Comparison of ENCODE assay signal across 8 cellular contexts in genomic region chr16:31873556-31874353, GRCh38. TPM values are rescaled to one million over a fixed set of nuclear protein-coding genes. Genes with fewer than 3 reads are reported as not detected.
DNase-seq lines count a peak whose midpoint lies in the region; ATAC-seq, FAIRE-seq and TF ChIP-seq lines count a peak whose summit lies in the region.

ZNF267 (plus strand) TSS chr16:31873807; CDS start chr16:31873967, 160 bp downstream.

- peaks cover 83% of the 10 kb centered on the region for H3K4me1 Mint-ChIP-seq in activated B cell treated with CpG ODN at 0.5 μM for 24 hours

- no peaks in the 10 kb centered on the region for H3K9me3 Mint-ChIP-seq in activated B cell treated with CpG ODN at 0.5 μM for 24 hours

- peak within 1 kb of the TSS; percentile 91 for H3K4me2 ChIP-seq in A549

- H3K4me3 ChIP-seq in A549 = peak within 1 kb of the TSS; percentile 97
- peak within 1 kb of the TSS; percentile 95 to 96 for H3K4me3 ChIP-seq in cardiac fibroblast (replicated peaks in 1 of 2; ENCODE audit: low read depth in 2 of 2, low read length in 2 of 2)

- TF ChIP-seq CTCF in A549 (IDR thresholded peaks at IDR 0.05) (no peak), activated B cell treated with CpG ODN at 0.5 μM for 24 hours (IDR thresholded peaks at IDR 0.05) (no peak), cardiac fibroblast (IDR thresholded peaks at IDR 0.05; ENCODE audit: low read depth, low read length) (no peak)

- CTCF ChIA-PET in A549 (lab: Yijun Ruan, JAX) = interaction anchor here (1.2 to 1.5 kb wide), 2 partner anchors 415 to 430 kb away, joined by 3 to 7 read pairs; partner anchors contain the start of gene ARMC5
- CTCF ChIA-PET in activated B cell treated with CpG ODN at 0.5 μM for 24 hours (lab: Charles Lee) = interaction anchor here (0.8 to 1.0 kb wide), 3 partner anchors 11 to 415 kb away, joined by 3 to 5 read pairs (median 4); no protein-coding TSS in a partner anchor

- 1% methylated on average over 44 of the region's 57 CpGs for WGBS in A549 (ENCODE audit: missing lambda C conversion rate)

- no peak for FAIRE-seq in A549 (lab: Jason Lieb, UNC)

- H3K9me3 ChIP-seq in A549 = peaks cover 25% of the 10 kb centered on the region

- peak; percentile 91 to 96 for ATAC-seq in A549
- ATAC-seq in GM18861 (IDR thresholded peaks at IDR 0.05; ENCODE audit: unreplicated experiment) = peak; percentile 28
- ATAC-seq in HG03097 (IDR thresholded peaks at IDR 0.05; ENCODE audit: low FRiP score, unreplicated experiment) = peak; percentile 46
- peak; percentile 69 for ATAC-seq in activated B cell treated with CpG ODN at 0.5 μM for 24 hours (ENCODE audit: low read depth)

- H3K36me3 Mint-ChIP-seq in activated B cell treated with CpG ODN at 0.5 μM for 24 hours (ENCODE audit: low read depth) = peaks cover 44% of the 10 kb centered on the region

- peak within 1 kb of the TSS; percentile 95 to 99 for H3K27ac ChIP-seq in A549

- peak within 1 kb of the TSS; percentile 83 for H3K4me3 Mint-ChIP-seq in activated B cell treated with CpG ODN at 0.5 μM for 24 hours

- no peaks in the 10 kb centered on the region for H3K27me3 Mint-ChIP-seq in activated B cell treated with CpG ODN at 0.5 μM for 24 hours

- TF ChIP-seq EP300 in A549 (IDR thresholded peaks at IDR 0.05) = no peak

- intact Hi-C loops in activated B cell treated with CpG ODN at 0.5 μM for 24 hours (cut with micrococcal nuclease) = loop anchor here (1.0 to 10.0 kb wide), 5 partner anchors 160 to 919 kb away; partner anchors contain the start of genes ARMC5 and SETD1A

- DNase-seq in A549 (ENCODE audit: low read depth in 1 of 2, low spot score in 1 of 2) (peak; percentile 88 to 91), NCI-H2227 (lab: John Stamatoyannopoulos, UW; ENCODE audit: unreplicated experiment) (peak; percentile 95), activated B cell treated with CpG ODN at 0.5 μM for 24 hours (peak; percentile 79), cardiac fibroblast (ENCODE audit: low read depth in 2 of 2) (peak; percentile 92 to 94), iris pigment epithelial cell (ENCODE audit: low read depth) (peak; percentile 87)
- DNase-seq in stimulated activated CD4-positive, alpha-beta T cell treated with anti-CD3 and anti-CD28 coated beads, Interleukin-12 subunit alpha, Interleukin-12 subunit beta, amount 100 ng/mL, for 4 hours = peak; percentile 86

- peaks cover 7% of the 10 kb centered on the region; the same call in 2 of the 3 replicates for H3K4me1 ChIP-seq in A549

- peak; percentile 71 for TF ChIP-seq POLR2A in A549 (IDR thresholded peaks at IDR 0.05; ENCODE audit: low read length)

- peak within 1 kb of the TSS; percentile 87 for H3K27ac Mint-ChIP-seq in activated B cell treated with CpG ODN at 0.5 μM for 24 hours

- TF ChIP-seq RAD21 in A549 (conservative IDR thresholded peaks at IDR 0.05 in 1 of 2, IDR thresholded peaks at IDR 0.05 in 1 of 2) = no peak

- POLR2A ChIA-PET in A549 (lab: Yijun Ruan, JAX) (interaction anchor here (0.6 to 2.3 kb wide), 9 partner anchors 9 to 1830 kb away, joined by 3 to 23 read pairs (median 6); partner anchors contain the start of genes ARMC5, KAT8 and RUSF1), activated B cell treated with CpG ODN at 0.5 μM for 24 hours (lab: Charles Lee) (interaction anchor here (0.6 to 3.9 kb wide), 24 partner anchors 9 to 1491 kb away, joined by 3 to 35 read pairs (median 4); partner anchors contain the start of genes ARMC5, FBRS, FUS and KAT8)

TF ChIP-seq in A549, 52 proteins besides CTCF, POLR2A, EP300 and RAD21:
- TF ChIP-seq NR3C1 (IDR thresholded peaks at IDR 0.05) (no peak), E2F6 (IDR thresholded peaks at IDR 0.05; ENCODE audit: borderline replicate concordance, low read depth) (0 out of 2 replicates have a peak, but pooled peaks have one; percentile 18), BCL3 (IDR thresholded peaks at IDR 0.05) (peak; percentile 48; the same call in 1 of the 3 replicates), PHF8 (IDR thresholded peaks at IDR 0.05; ENCODE audit: borderline replicate concordance, low read depth) (peak; percentile 95), TFCP2L1 (CRISPR knock-in tag; IDR thresholded peaks at IDR 0.05) (no peak), MAX (IDR thresholded peaks at IDR 0.05) (peak; percentile 48; the same call in 1 of the 2 replicates), JUN (IDR thresholded peaks at IDR 0.05) (peak; percentile 37 to 58; a peak in 1 of 5 replicates), CHD4 (IDR thresholded peaks at IDR 0.05; ENCODE audit: borderline replicate concordance) (no peak), GATA3 (IDR thresholded peaks at IDR 0.05; ENCODE audit: borderline replicate concordance) (no peak), HMGXB4 (CRISPR knock-in tag; IDR thresholded peaks at IDR 0.05; ENCODE audit: borderline replicate concordance) (peak; percentile 64; the same call in 1 of the 2 replicates), RFX5 (IDR thresholded peaks at IDR 0.05) (no peak)

RNA-seq across cellular contexts. Expression of gene ZNF267, which starts in this region (rescaled TPM):
- polyA plus RNA-seq in A549 (2011; rRNA removed) (8.3 and 10.2 TPM in 2 replicates), A549 (2017; fragmentation: RNase III; extraction: RNeasy Plus Mini Kit Qiagen cat#74134 plus additional on column Dnase treatment) (8.3 to 10.0 TPM (median 8.9 TPM) in 3 replicates)
- polyA plus RNA-seq in A549 (2012; cell fraction: cytosol; rRNA removed) = 2.2 and 2.7 TPM in 2 replicates
- polyA plus RNA-seq in A549 (2012; cell fraction: nucleus; rRNA removed) = 1.6 and 2.7 TPM in 2 replicates
- polyA minus RNA-seq in A549 (2011; rRNA and poly(A)+ RNA removed) = 9.6 and 12.3 TPM in 2 replicates
- 93.5 and 99.0 TPM in 2 replicates for total RNA-seq in activated B cell treated with CpG ODN at 0.5 μM for 24 hours

Comparison
In these comparisons a context has a peak if more than half of its experiments do, and no peak if none do; other contexts are left out.
1. Peak in every context shown above with its lines: DNase-seq, ATAC-seq, H3K4me3 ChIP-seq and H3K27ac ChIP-seq.
2. ATAC-seq: peak in every context shown above with its lines; median percentile 94 in A549; 69 in activated B cell treated with CpG ODN at 0.5 μM for 24 hours; 46 in HG03097; 28 in GM18861.